ENCODE assay signal across 9 cellular contexts in the genomic region with DNA sequence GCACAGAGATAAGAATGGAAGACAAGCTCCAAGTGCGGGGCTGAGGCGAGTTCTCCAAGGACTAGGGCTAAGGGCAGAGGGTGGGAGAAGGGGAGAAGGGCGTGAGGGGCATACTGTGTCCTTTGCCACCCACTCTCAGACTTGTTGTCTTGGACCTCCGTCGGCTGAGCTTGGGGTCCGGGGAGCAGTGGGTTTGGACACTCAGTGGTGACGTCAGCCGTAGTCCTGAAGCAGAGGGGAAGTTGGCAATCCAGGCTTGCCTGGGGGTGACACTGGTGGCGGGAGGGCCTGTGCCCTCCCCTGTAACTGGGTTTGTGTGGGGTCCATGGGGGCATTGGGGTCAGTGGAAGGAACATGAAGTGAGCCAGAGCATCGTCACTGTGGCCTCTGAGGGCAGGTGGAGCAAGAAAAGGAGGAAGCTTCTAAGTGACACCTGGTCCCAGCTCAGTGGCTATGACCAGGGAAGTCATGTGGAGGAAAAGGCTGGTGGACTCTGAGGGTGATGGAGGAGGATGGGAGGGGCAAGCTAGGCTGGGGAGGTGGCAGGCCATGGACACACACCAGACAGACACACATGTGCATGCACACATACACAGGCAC. TPM values are rescaled to one million over a fixed set of nuclear protein-coding genes. Genes with fewer than 3 reads are reported as not detected.
DNase-seq lines count a peak whose midpoint lies in the region; ATAC-seq and TF ChIP-seq lines count a peak whose summit lies in the region.
"Had no signal": no experiment of that assay in that cellular context is flagged by ENCODE, and none has a peak within 500 bp of the region (broad histone marks: within the 10 kb centered on the region; RNA-seq: fewer than 3 reads in every experiment).

No MANE protein-coding gene starts in this region.

- no peak for DNase-seq in CD4-positive, alpha-beta T cell
- DNase-seq in Karpas-422 (peak; percentile 56), neural crest cell (ENCODE audit: low read depth, low spot score) (no peak), MV-4-11 (lab: John Stamatoyannopoulos, UW) (no peak), mesenteric fat pad (ENCODE audit: low spot score) (no peak), DMS 273 (lab: John Stamatoyannopoulos, UW; ENCODE audit: unreplicated experiment) (no peak), DMS79 treated with DMSO at 0.1 percent for 48 hours (lab: John Stamatoyannopoulos, UW) (no peak)
- no peak for DNase-seq in central memory CD8-positive, alpha-beta T cell (ENCODE audit: low spot score in 2 of 2)
- DNase-seq: MM.1S had no signal

- H3K27ac ChIP-seq in CD4-positive, alpha-beta T cell (ENCODE audit: low read depth, low read length): peak overlapping the region; percentile 11
- H3K27ac ChIP-seq in Karpas-422 (ENCODE audit: low read length): peak overlapping the region; percentile 87; the same call in 1 of the 2 replicates

- TF ChIP-seq CTCF in CD4-positive, alpha-beta T cell (IDR thresholded peaks at IDR 0.05): no peak
- no peak for TF ChIP-seq CTCF in neural crest cell (conservative IDR thresholded peaks at IDR 0.05)

- POLR2A ChIA-PET in CD4-positive, alpha-beta T cell (lab: Charles Lee): no interaction called here

- H3K9ac ChIP-seq in Karpas-422 (ENCODE audit: low read length): no peak overlapping the region

- peak overlapping the region; percentile 67 for H3K4me3 Mint-ChIP-seq in CD4-positive, alpha-beta T cell
- peak overlapping the region; percentile 77 for H3K4me3 Mint-ChIP-seq in central memory CD8-positive, alpha-beta T cell
- H3K4me3 Mint-ChIP-seq in neural crest cell: peak overlapping the region; percentile 42

- H3K27me3 ChIP-seq in CD4-positive, alpha-beta T cell (ENCODE audit: control insufficient read depth, insufficient read depth, low read length): no peaks in the 10 kb centered on the region
- no peaks in the 10 kb centered on the region for H3K27me3 ChIP-seq in Karpas-422 (ENCODE audit: low read length)

- peak overlapping the region; percentile 85 for H3K27ac Mint-ChIP-seq in CD4-positive, alpha-beta T cell
- H3K27ac Mint-ChIP-seq in central memory CD8-positive, alpha-beta T cell (ENCODE audit: low read depth): peak overlapping the region; percentile 91
- H3K27ac Mint-ChIP-seq in neural crest cell (ENCODE audit: unreplicated experiment): peak overlapping the region; percentile 60

- H3K79me2 ChIP-seq in Karpas-422 (ENCODE audit: low read length): no peaks in the 10 kb centered on the region

- H3K4me1 Mint-ChIP-seq in CD4-positive, alpha-beta T cell (ENCODE audit: low read depth): peaks cover 60% of the 10 kb centered on the region
- H3K4me1 Mint-ChIP-seq in central memory CD8-positive, alpha-beta T cell: peaks cover 58% of the 10 kb centered on the region
- peaks cover 62% of the 10 kb centered on the region for H3K4me1 Mint-ChIP-seq in neural crest cell

- H3K9me3 ChIP-seq in CD4-positive, alpha-beta T cell (ENCODE audit: control insufficient read depth, low read length): no peaks in the 10 kb centered on the region
- no peaks in the 10 kb centered on the region for H3K9me3 ChIP-seq in Karpas-422 (ENCODE audit: low read length)

- H3K4me1 ChIP-seq in Karpas-422 (ENCODE audit: low read length): peaks cover 41% of the 10 kb centered on the region

- H4K20me1 ChIP-seq in Karpas-422 (ENCODE audit: insufficient read depth, low read depth, low read length): no peaks in the 10 kb centered on the region

- no peaks in the 10 kb centered on the region for H3K9me2 ChIP-seq in Karpas-422 (replicated peaks; ENCODE audit: insufficient read depth, low read length)

- no peak overlapping the region for H3K4me3 ChIP-seq in Karpas-422 (ENCODE audit: low read length)

- no peak for ATAC-seq in CD4-positive, alpha-beta T cell (ENCODE audit: poor library complexity)
- no peak for ATAC-seq in central memory CD8-positive, alpha-beta T cell (replicated peaks; ENCODE audit: extremely low read depth, poor library complexity, severe bottlenecking)

- CTCF ChIA-PET in CD4-positive, alpha-beta T cell (lab: Charles Lee): no interaction called here

- no peaks in the 10 kb centered on the region for H3K27me3 Mint-ChIP-seq in CD4-positive, alpha-beta T cell
- H3K27me3 Mint-ChIP-seq in central memory CD8-positive, alpha-beta T cell: no peaks in the 10 kb centered on the region
- no peaks in the 10 kb centered on the region for H3K27me3 Mint-ChIP-seq in neural crest cell (ENCODE audit: low read depth)

- H2AFZ ChIP-seq in Karpas-422 (ENCODE audit: low read length): no peak overlapping the region

- intact Hi-C loops in CD4-positive, alpha-beta T cell (cut with DNase I, micrococcal nuclease): loop anchor here in 1 of 2 experiments (2.0 to 5.0 kb wide), 2 partner anchors 14 to 61 kb away; no protein-coding TSS in a partner anchor

- peaks cover 27% of the 10 kb centered on the region for H3K36me3 Mint-ChIP-seq in CD4-positive, alpha-beta T cell (ENCODE audit: low read depth)
- H3K36me3 Mint-ChIP-seq in central memory CD8-positive, alpha-beta T cell (ENCODE audit: insufficient read depth): peaks cover 43% of the 10 kb centered on the region
- H3K36me3 Mint-ChIP-seq in neural crest cell (ENCODE audit: low read depth): no peaks in the 10 kb centered on the region

- H3K36me3 ChIP-seq in Karpas-422 (ENCODE audit: insufficient read depth, low read length): no peaks in the 10 kb centered on the region

- H3K4me2 ChIP-seq in Karpas-422 (ENCODE audit: low read depth, low read length, poor library complexity, severe bottlenecking): no peak overlapping the region

- H3K9me3 Mint-ChIP-seq in CD4-positive, alpha-beta T cell: no peaks in the 10 kb centered on the region
- H3K9me3 Mint-ChIP-seq in central memory CD8-positive, alpha-beta T cell: no peaks in the 10 kb centered on the region
- H3K9me3 Mint-ChIP-seq in neural crest cell: no peaks in the 10 kb centered on the region

RNA-seq across cellular contexts. Expression of a gene that starts 17.6 kb away (rescaled TPM):
- total RNA-seq in CD4-positive, alpha-beta T cell: 100 to 1,000 TPM; 170 to 184 TPM
- 24.9 and 51.3 TPM in 2 replicates for total RNA-seq in Karpas-422 (2014; rRNA removed; shearing (Covaris generic); ENCODE audit: low replicate concordance)
- total RNA-seq in neural crest cell: 158 and 165 TPM in 2 replicates
- 398 TPM for total RNA-seq in mesenteric fat pad

RNA-seq across cellular contexts. Expression of a gene that starts 43.1 kb away (rescaled TPM):
- not detected for total RNA-seq in CD4-positive, alpha-beta T cell
- not detected in 2 replicates for total RNA-seq in Karpas-422 (2014; rRNA removed; shearing (Covaris generic); ENCODE audit: low replicate concordance)
- total RNA-seq in neural crest cell (not detected in 2 replicates), mesenteric fat pad (3.4 TPM)
